In genomic region chr7:90320801-90321494, GRCh38 we compare ENCODE assay signal across 8 cellular contexts. TPM values are rescaled to one million over a fixed set of nuclear protein-coding genes. Genes with fewer than 3 reads are reported as not detected.
DNase-seq lines count a peak whose midpoint lies in the region; ATAC-seq and TF ChIP-seq lines count a peak whose summit lies in the region.

FAM237B (minus strand) TSS chr7:90321304; CDS start chr7:90319748, 1,556 bp downstream.

- H3K36me3 ChIP-seq in brain microvascular endothelial cell (replicated peaks), result no peaks in the 10 kb centered on the region
- no peaks in the 10 kb centered on the region for H3K36me3 ChIP-seq in suprapubic skin

- peaks cover 11% of the 10 kb centered on the region for H3K4me1 ChIP-seq in suprapubic skin

- H3K4me3 ChIP-seq in brain microvascular endothelial cell (ENCODE audit: low read depth, low read length) (peak within 1 kb of the TSS; percentile 53), suprapubic skin (peak within 1 kb of the TSS; percentile 38)

- peaks cover 12% of the 10 kb centered on the region for H3K4me1 Mint-ChIP-seq in activated naive CD4-positive, alpha-beta T cell treated with anti-CD3 and anti-CD28 coated beads for 36 hours (ENCODE audit: low read depth)

- no peak for TF ChIP-seq POLR2A in suprapubic skin (IDR thresholded peaks at IDR 0.05)

- H3K27me3 Mint-ChIP-seq in activated naive CD4-positive, alpha-beta T cell treated with anti-CD3 and anti-CD28 coated beads for 36 hours (ENCODE audit: low read depth), result peaks cover 44% of the 10 kb centered on the region

- peak within 1 kb of the TSS; percentile 43 for H3K4me3 Mint-ChIP-seq in activated naive CD4-positive, alpha-beta T cell treated with anti-CD3 and anti-CD28 coated beads for 36 hours

- no peaks in the 10 kb centered on the region for H3K9me3 Mint-ChIP-seq in activated naive CD4-positive, alpha-beta T cell treated with anti-CD3 and anti-CD28 coated beads for 36 hours

- 5% methylated on average over 23 of the region's 62 CpGs for WGBS in suprapubic skin

- CTCF ChIA-PET in activated naive CD4-positive, alpha-beta T cell treated with anti-CD3 and anti-CD28 coated beads for 36 hours (lab: Charles Lee), result interaction anchor here (1.4 kb wide), 1 partner anchor 105 kb away, joined by 4 read pairs; no protein-coding TSS in a partner anchor

- ATAC-seq in HG03139 (IDR thresholded peaks at IDR 0.05; ENCODE audit: unreplicated experiment), result no peak

- no peak within 1 kb of the TSS for H3K27ac Mint-ChIP-seq in activated naive CD4-positive, alpha-beta T cell treated with anti-CD3 and anti-CD28 coated beads for 36 hours

- H3K27ac ChIP-seq in brain microvascular endothelial cell, result no peak within 1 kb of the TSS
- H3K27ac ChIP-seq in suprapubic skin, result no peak within 1 kb of the TSS

- DNase-seq in activated naive CD4-positive, alpha-beta T cell treated with anti-CD3 and anti-CD28 coated beads for 36 hours, result no peak
- DNase-seq in activated naive CD4-positive, alpha-beta T cell treated with anti-CD3 and anti-CD28 coated beads, Interleukin-2, amount 50 U/mL, for 16 hours, result no peak
- DNase-seq in brain microvascular endothelial cell (no peak), kidney tubule cell (ENCODE audit: low spot score) (peak; percentile 35), suprapubic skin (ENCODE audit: low spot score in 2 of 2) (no peak), NAMALWA (ENCODE audit: low spot score) (no peak)
- no peak for DNase-seq in stimulated activated naive CD4-positive, alpha-beta T cell (lab: John Stamatoyannopoulos, UW)

- no peak for TF ChIP-seq CTCF in brain microvascular endothelial cell (IDR thresholded peaks at IDR 0.05; ENCODE audit: low read depth, low read length, missing control alignments)
- TF ChIP-seq CTCF in suprapubic skin (IDR thresholded peaks at IDR 0.05), result no peak

- H3K9me3 ChIP-seq in suprapubic skin, result no peaks in the 10 kb centered on the region

- in situ Hi-C loops in brain microvascular endothelial cell (cut with HindIII; ENCODE audit: low pct_ligation_motif_present, low sequenced_read_pairs), result no loop called here

- intact Hi-C loops in activated naive CD4-positive, alpha-beta T cell treated with anti-CD3 and anti-CD28 coated beads for 36 hours (cut with micrococcal nuclease), result no loop called here

- H3K36me3 Mint-ChIP-seq in activated naive CD4-positive, alpha-beta T cell treated with anti-CD3 and anti-CD28 coated beads for 36 hours (ENCODE audit: low read depth), result no peaks in the 10 kb centered on the region

- peaks cover 19% of the 10 kb centered on the region for H3K27me3 ChIP-seq in brain microvascular endothelial cell (replicated peaks)
- H3K27me3 ChIP-seq in suprapubic skin, result peaks cover 58% of the 10 kb centered on the region

- TF ChIP-seq EP300 in suprapubic skin (IDR thresholded peaks at IDR 0.05), result no peak

RNA-seq across cellular contexts. Expression of gene FAM237B, which starts in this region (rescaled TPM):
- not detected for total RNA-seq in activated naive CD4-positive, alpha-beta T cell treated with anti-CD3 and anti-CD28 coated beads for 36 hours
- not detected for total RNA-seq in suprapubic skin
